ENCODE assay signal across 19 cellular contexts in the genomic region with DNA sequence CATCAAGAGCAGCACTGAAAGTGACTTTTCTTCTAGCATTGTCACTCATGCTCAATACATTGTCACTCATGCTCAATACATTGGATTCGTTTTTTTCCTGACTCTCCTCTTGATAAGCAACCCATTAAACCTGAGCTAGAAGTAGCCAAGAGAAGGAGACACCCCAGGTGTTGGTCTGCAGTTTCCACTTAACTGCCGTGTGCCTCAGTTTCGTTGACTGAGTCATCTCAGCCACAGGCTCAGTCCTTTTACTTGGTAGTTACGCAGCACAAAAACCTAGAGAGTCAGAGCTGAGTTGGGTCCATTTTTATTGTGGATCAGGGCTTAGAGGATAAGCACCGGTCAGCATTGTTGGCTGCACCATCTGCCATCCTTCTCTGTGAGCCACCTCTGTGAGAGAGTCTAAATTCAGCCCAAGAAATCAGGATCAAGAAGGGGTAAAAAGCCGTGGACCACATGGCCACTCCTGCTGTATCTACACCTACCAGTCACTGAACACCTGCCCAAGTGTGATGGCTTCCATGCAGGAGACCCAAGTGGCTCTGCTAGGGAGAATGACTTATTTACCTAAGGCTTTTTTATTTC. TPM values are rescaled to one million over a fixed set of nuclear protein-coding genes. Genes with fewer than 3 reads are reported as not detected.
DNase-seq lines count a peak whose midpoint lies in the region; ATAC-seq and TF ChIP-seq lines count a peak whose summit lies in the region.
"Had no signal": no experiment of that assay in that cellular context is flagged by ENCODE, and none has a peak within 500 bp of the region (broad histone marks: within the 10 kb centered on the region; RNA-seq: fewer than 3 reads in every experiment).

No MANE protein-coding gene starts in this region.

- no peak overlapping the region for H3K4me3 Mint-ChIP-seq in CD8-positive, alpha-beta T cell
- H3K4me3 Mint-ChIP-seq in activated CD8-positive, alpha-beta T cell treated with anti-CD3 and anti-CD28 coated beads, Interleukin-2, amount 10 ng/mL, durations not matched to agents 7 days and 5 days = no peak overlapping the region
- H3K4me3 Mint-ChIP-seq in immature natural killer cell = no peak overlapping the region
- H3K4me3 Mint-ChIP-seq: B cell; CD4-positive, alpha-beta T cell had no signal

- CTCF ChIA-PET in CD8-positive, alpha-beta T cell (lab: Charles Lee) = interaction anchor here (1.1 kb wide), 1 partner anchor 18 kb away, joined by 6 read pairs; no protein-coding TSS in a partner anchor
- CTCF ChIA-PET in HEK293 (lab: Yijun Ruan, JAX) = interaction anchor here (0.6 to 7.6 kb wide), 5 partner anchors 18 to 263 kb away, joined by 3 to 87 read pairs (median 8); no protein-coding TSS in a partner anchor
- CTCF ChIA-PET in activated CD8-positive, alpha-beta T cell treated with anti-CD3 and anti-CD28 coated beads, Interleukin-2, amount 10 ng/mL, durations not matched to agents 7 days and 5 days (lab: Charles Lee) = interaction anchor here (0.9 to 1.0 kb wide), 2 partner anchors 40 to 41 kb away, joined by 3 read pairs; no protein-coding TSS in a partner anchor

- H3K4me1 Mint-ChIP-seq in CD8-positive, alpha-beta T cell (ENCODE audit: low read depth) = peaks cover 5% of the 10 kb centered on the region
- peaks cover 6% of the 10 kb centered on the region for H3K4me1 Mint-ChIP-seq in activated CD8-positive, alpha-beta T cell treated with anti-CD3 and anti-CD28 coated beads, Interleukin-2, amount 10 ng/mL, durations not matched to agents 7 days and 5 days (ENCODE audit: low read depth)
- peaks cover 11 to 12% of the 10 kb centered on the region in 2 donors for H3K4me1 Mint-ChIP-seq in immature natural killer cell

- H4K8ac ChIP-seq in mesendoderm (ENCODE audit: low read depth, low read length) = no peak overlapping the region

- no peak overlapping the region for H3K4ac ChIP-seq in mesendoderm (ENCODE audit: low read depth, low read length)

- no peaks in the 10 kb centered on the region for H3K9me3 Mint-ChIP-seq in CD8-positive, alpha-beta T cell
- H3K9me3 Mint-ChIP-seq in activated CD8-positive, alpha-beta T cell treated with anti-CD3 and anti-CD28 coated beads, Interleukin-2, amount 10 ng/mL, durations not matched to agents 7 days and 5 days (ENCODE audit: insufficient read depth) = no peaks in the 10 kb centered on the region
- H3K9me3 Mint-ChIP-seq in immature natural killer cell = no peaks in the 10 kb centered on the region
- H3K9me3 Mint-ChIP-seq: CD4-positive, alpha-beta T cell had no signal

- no peak overlapping the region for H4K5ac ChIP-seq in mesendoderm (ENCODE audit: low read length)

- no peak overlapping the region for H3K56ac ChIP-seq in mesendoderm (ENCODE audit: low read length)

- no peak overlapping the region for H2AK5ac ChIP-seq in mesendoderm (ENCODE audit: low read length)

- no CpG with 5 or more reads among the region's 6 CpGs for WGBS in mesendoderm (ENCODE audit: extremely low coverage, insufficient coverage, low lambda C conversion rate)

- H3K23ac ChIP-seq in mesendoderm (ENCODE audit: low read length) = no peak overlapping the region

- no peak overlapping the region for H3K27ac ChIP-seq in CD8-positive, alpha-beta T cell (ENCODE audit: low read depth, low read length)
- H3K27ac ChIP-seq in HEK293 (ENCODE audit: extremely low read depth, low read depth, low read length) (no peak overlapping the region), mesendoderm (ENCODE audit: low read depth, low read length) (no peak overlapping the region)
- H3K27ac ChIP-seq: KMS-11 had no signal

- no peak overlapping the region for H2BK5ac ChIP-seq in mesendoderm (ENCODE audit: low read length)

- H2BK120ac ChIP-seq in mesendoderm (ENCODE audit: low read depth, low read length) = no peak overlapping the region

- peaks cover 3% of the 10 kb centered on the region for H3K79me1 ChIP-seq in mesendoderm (ENCODE audit: low read length)

- H2BK15ac ChIP-seq in mesendoderm (replicated peaks; ENCODE audit: low read depth) = no peak overlapping the region

- H3K18ac ChIP-seq in mesendoderm (ENCODE audit: low read length) = no peak overlapping the region

- in situ Hi-C loops in HAP-1 (cut with MboI; ENCODE audit: low sequenced_read_pairs) = no loop called here

- peak overlapping the region; percentile 10 for H3K27ac Mint-ChIP-seq in CD8-positive, alpha-beta T cell
- peak overlapping the region; percentile 51 for H3K27ac Mint-ChIP-seq in activated CD8-positive, alpha-beta T cell treated with anti-CD3 and anti-CD28 coated beads, Interleukin-2, amount 10 ng/mL, durations not matched to agents 7 days and 5 days
- peak overlapping the region in 4 of 6 donors; percentile 8 to 57 (median 32) for H3K27ac Mint-ChIP-seq in immature natural killer cell
- H3K27ac Mint-ChIP-seq: B cell; CD4-positive, alpha-beta T cell had no signal

- peaks cover 20% of the 10 kb centered on the region for H3K36me3 ChIP-seq in CD8-positive, alpha-beta T cell (ENCODE audit: insufficient read depth, low read length)
- H3K36me3 ChIP-seq in HEK293 (ENCODE audit: control insufficient read depth in 2 of 2, insufficient read depth in 1 of 2, low read length in 2 of 2) (peaks cover 16 to 100% of the 10 kb centered on the region in 2 experiments; a peak in 2 of 3 replicates), HAP-1 (replicated peaks) (peaks cover 96% of the 10 kb centered on the region), mesendoderm (ENCODE audit: control insufficient read depth, insufficient read depth, low read length) (peaks cover 17% of the 10 kb centered on the region)

- ATAC-seq in CD8-positive, alpha-beta T cell = no peak
- no peak for ATAC-seq in activated CD8-positive, alpha-beta T cell treated with anti-CD3 and anti-CD28 coated beads, Interleukin-2, amount 10 ng/mL, durations not matched to agents 7 days and 5 days
- no peak for ATAC-seq in GM18519 (IDR thresholded peaks at IDR 0.05; ENCODE audit: low FRiP score, unreplicated experiment)

- H3K4me3 ChIP-seq in CD8-positive, alpha-beta T cell (ENCODE audit: low read depth, low read length) = no peak overlapping the region
- no peak overlapping the region for H3K4me3 ChIP-seq in HEK293 (ENCODE audit: low read depth, low read length)
- no peak overlapping the region for H3K4me3 ChIP-seq in HAP-1
- no peak overlapping the region for H3K4me3 ChIP-seq in mesendoderm (ENCODE audit: low read length)

- intact Hi-C loops in CD8-positive, alpha-beta T cell (cut with DNase I, micrococcal nuclease) = no loop called here

- no peak for TF ChIP-seq CTCF in CD8-positive, alpha-beta T cell (IDR thresholded peaks at IDR 0.05)
- no peak for TF ChIP-seq CTCF in HEK293 (tag by site-specific recombination; IDR thresholded peaks at IDR 0.05)

- no peaks in the 10 kb centered on the region for H3K4me1 ChIP-seq in CD8-positive, alpha-beta T cell (ENCODE audit: insufficient read depth, low read length)
- H3K4me1 ChIP-seq in HEK293 (ENCODE audit: control insufficient read depth, insufficient read depth, low read length) (peaks cover 11% of the 10 kb centered on the region), HAP-1 (no peaks in the 10 kb centered on the region), mesendoderm (ENCODE audit: control insufficient read depth, low read depth, low read length) (no peaks in the 10 kb centered on the region)

- H3K9ac ChIP-seq in mesendoderm (ENCODE audit: low read length) = no peak overlapping the region
- H3K9ac ChIP-seq: KMS-11, SK-N-SH had no signal

- no peak overlapping the region for H3K4me2 ChIP-seq in mesendoderm (ENCODE audit: low read length)
- H3K4me2 ChIP-seq: KMS-11, SK-N-SH had no signal

- no peaks in the 10 kb centered on the region for H3K27me3 Mint-ChIP-seq in CD8-positive, alpha-beta T cell (ENCODE audit: low read depth)
- no peaks in the 10 kb centered on the region for H3K27me3 Mint-ChIP-seq in activated CD8-positive, alpha-beta T cell treated with anti-CD3 and anti-CD28 coated beads, Interleukin-2, amount 10 ng/mL, durations not matched to agents 7 days and 5 days (ENCODE audit: low read depth)
- peaks cover 2 to 5% (median 2%) of the 10 kb centered on the region in 3 donors for H3K27me3 Mint-ChIP-seq in immature natural killer cell (ENCODE audit: low read depth in 3 of 3)
- H3K27me3 Mint-ChIP-seq: B cell; CD4-positive, alpha-beta T cell had no signal

- no peaks in the 10 kb centered on the region for H3K79me2 ChIP-seq in mesendoderm (ENCODE audit: control insufficient read depth, insufficient read depth, low read length)

- POLR2A ChIA-PET in CD8-positive, alpha-beta T cell (lab: Charles Lee) = interaction anchor here (0.6 kb wide), 1 partner anchor 54 kb away, joined by 3 read pairs; no protein-coding TSS in a partner anchor
- POLR2A ChIA-PET in HEK293 (lab: Yijun Ruan, JAX) = no interaction called here
- POLR2A ChIA-PET in activated CD8-positive, alpha-beta T cell treated with anti-CD3 and anti-CD28 coated beads, Interleukin-2, amount 10 ng/mL, durations not matched to agents 7 days and 5 days (lab: Charles Lee) = interaction anchor here (0.7 kb wide), 1 partner anchor 225 kb away, joined by 3 read pairs; no protein-coding TSS in a partner anchor

- DNase-seq in CD8-positive, alpha-beta T cell = no peak
- no peak for DNase-seq in activated CD8-positive, alpha-beta T cell treated with anti-CD3 and anti-CD28 coated beads, Interleukin-2, amount 10 ng/mL, durations not matched to agents 7 days and 5 days
- no peak for DNase-seq in immature natural killer cell
- DNase-seq in activated CD4-positive, alpha-beta T cell treated with anti-CD3 and anti-CD28 coated beads for 4 hours = no peak
- DNase-seq in HAP-1 (ENCODE audit: low spot score in 2 of 2) = no peak
- DNase-seq in mesendoderm = no peak
- DNase-seq: CD4-positive, alpha-beta T cell; GOT3; NCI-H1048; NCI-H1436 treated with DMSO at 0.1 percent for 48 hours; NCI-H2029 treated with DMSO at 0.1 percent for 48 hours; NCI-H2171 treated with DMSO at 0.1 percent for 48 hours; NCI-H446 treated with DMSO at 0.1 percent for 48 hours; NCI-H774; SK-N-SH had no signal

- H3K9me3 ChIP-seq in CD8-positive, alpha-beta T cell (ENCODE audit: low read length) = no peaks in the 10 kb centered on the region
- H3K9me3 ChIP-seq in HEK293 (ENCODE audit: control insufficient read depth, insufficient read depth, low read depth, low read length) = no peaks in the 10 kb centered on the region
- no peaks in the 10 kb centered on the region for H3K9me3 ChIP-seq in HAP-1
- H3K9me3 ChIP-seq: SK-N-SH had no signal

- H3K27me3 ChIP-seq in CD8-positive, alpha-beta T cell (ENCODE audit: insufficient read depth, low read length) = no peaks in the 10 kb centered on the region
- H3K27me3 ChIP-seq in HAP-1 (ENCODE audit: low read depth) (no peaks in the 10 kb centered on the region), mesendoderm (ENCODE audit: insufficient read depth, low read length, poor library complexity) (no peaks in the 10 kb centered on the region)

- peaks cover 39% of the 10 kb centered on the region for H3K36me3 Mint-ChIP-seq in CD8-positive, alpha-beta T cell
- H3K36me3 Mint-ChIP-seq in activated CD8-positive, alpha-beta T cell treated with anti-CD3 and anti-CD28 coated beads, Interleukin-2, amount 10 ng/mL, durations not matched to agents 7 days and 5 days (ENCODE audit: low read depth) = peaks cover 68% of the 10 kb centered on the region
- peaks cover 5 to 29% (median 11%) of the 10 kb centered on the region in 3 donors for H3K36me3 Mint-ChIP-seq in immature natural killer cell

RNA-seq across cellular contexts. Expression of a gene that starts 11.3 kb away (rescaled TPM):
- total RNA-seq in CD8-positive, alpha-beta T cell = 1 to 10 TPM in 1 of 2 experiments, under 1 TPM in 1; 0.58 to 1.0 TPM
- total RNA-seq in activated CD8-positive, alpha-beta T cell treated with anti-CD3 and anti-CD28 coated beads, Interleukin-2, amount 10 ng/mL, durations not matched to agents 7 days and 5 days = 10 to 100 TPM; 51.3 to 53.5 TPM
- 1 to 10 TPM in 2 of 3 donors, not detected in 1; 2.0 to 2.1 TPM for polyA plus RNA-seq in immature natural killer cell
- 37.8 TPM for polyA plus RNA-seq in mesendoderm (2013, experiment 1 of 2)
- 38.6 TPM for polyA plus RNA-seq in mesendoderm (2013, experiment 2 of 2)

Comparison
In these comparisons a context has a peak if more than half of its experiments do, and no peak if none do; other contexts are left out.
1. RNA of a gene that starts 11.3 kb away (total RNA-seq): 51.3 to 53.5 TPM in activated CD8-positive, alpha-beta T cell treated with anti-CD3 and anti-CD28 coated beads, Interleukin-2, amount 10 ng/mL, durations not matched to agents 7 days and 5 days; 0.58 to 1.0 TPM in CD8-positive, alpha-beta T cell; every median in the first group is over 10 times any median in the second.
2. Peak in every context shown above with its lines, with median percentiles within 50 percentile points of each other: H3K27ac Mint-ChIP-seq.